In genomic region chr6:145899915-145900569, GRCh38 we compare ENCODE assay signal across 24 cellular contexts.
"Had no signal": no experiment of that assay in that cellular context is flagged by ENCODE, and none has a peak within 500 bp of the region (broad histone marks: within the 10 kb centered on the region; RNA-seq: fewer than 3 reads in every experiment).

No MANE protein-coding gene starts in this region.

- ATAC-seq: HepG2 had no signal

- H3K9me3 ChIP-seq: SJSA1 had no signal

- H3K27me3 ChIP-seq: SJSA1 had no signal

- DNase-seq: IMR-90, MV-4-11, NCI-H1048, NCI-H1105, NCI-H1417, NCI-H1436 treated with DMSO at 0.1 percent for 48 hours, NCI-H1694 treated with DMSO at 0.1 percent for 48 hours, NCI-H1930, NCI-H2081, NCI-H2107, NCI-H226, NCI-H446, NCI-H510A, NCI-H524 treated with DMSO at 0.1 percent for 48 hours, NCI-H69, NCI-H774, Right ventricle myocardium superior, RPMI8226, SIG-M5, SK-N-SH had no signal

- H3K9me2 ChIP-seq: SK-N-SH had no signal

- H3K9ac ChIP-seq: KMS-11, SK-N-SH had no signal

- H3K4me2 ChIP-seq: KMS-11, SK-N-SH had no signal

- H3K4me3 ChIP-seq: SJSA1 had no signal

- H3K27ac ChIP-seq: KMS-11, SJSA1 had no signal

- FAIRE-seq: HepG2, RCC 7860 had no signal
